ENCODE assay signal across 8 cellular contexts in genomic region chr11:33775064-33775807, GRCh38. TPM values are rescaled to one million over a fixed set of nuclear protein-coding genes. Genes with fewer than 3 reads are reported as not detected.
DNase-seq lines count a peak whose midpoint lies in the region; TF ChIP-seq lines count a peak whose summit lies in the region.

No MANE protein-coding gene starts in this region.

- POLR2A ChIA-PET in RWPE1 (lab: Yijun Ruan, JAX; ENCODE audit: low non-redundant PET) = no interaction called here

- peak overlapping the region; percentile 73 for H3K9ac ChIP-seq in ES-I3 (ENCODE audit: low read depth, low read length)

- H3K4me1 ChIP-seq in ES-I3 (ENCODE audit: insufficient read depth, low read length) = peaks cover 15% of the 10 kb centered on the region
- peaks cover 51 to 76% (median 59%) of the 10 kb centered on the region in 4 donors for H3K4me1 ChIP-seq in esophagus muscularis mucosa
- H3K4me1 ChIP-seq in prostate gland (replicated peaks) = no peaks in the 10 kb centered on the region

- no peaks in the 10 kb centered on the region for H3K27me3 ChIP-seq in esophagus muscularis mucosa
- H3K27me3 ChIP-seq in prostate gland (replicated peaks; ENCODE audit: insufficient read depth) = no peaks in the 10 kb centered on the region

- TF ChIP-seq EP300 in esophagus muscularis mucosa (IDR thresholded peaks at IDR 0.05) = no peak

- TF ChIP-seq CTCF in RWPE1 (conservative IDR thresholded peaks at IDR 0.05; ENCODE audit: low read depth) (no peak), esophagus muscularis mucosa (IDR thresholded peaks at IDR 0.05) (no peak), prostate gland (IDR thresholded peaks at IDR 0.05) (no peak)

- 47% methylated on average over 14 of the region's 14 CpGs for WGBS in esophagus muscularis mucosa
- WGBS in prostate gland = 37% methylated on average over 14 of the region's 14 CpGs

- H3K4me3 ChIP-seq in esophagus muscularis mucosa (peak overlapping the region; percentile 71 to 89 (median 84)), prostate gland (peak overlapping the region; percentile 94 to 96)

- CTCF ChIA-PET in RWPE1 (lab: Yijun Ruan, JAX) = interaction anchor here (1.0 kb wide), 1 partner anchor 18 kb away, joined by 3 read pairs; no protein-coding TSS in a partner anchor

- H3K36me3 ChIP-seq in ES-I3 (ENCODE audit: insufficient read depth, low read length) (no peaks in the 10 kb centered on the region), esophagus muscularis mucosa (peaks cover 0 to 4% (median 3%) of the 10 kb centered on the region in 4 donors), prostate gland (no peaks in the 10 kb centered on the region)

- no peak for DNase-seq in RWPE1 (ENCODE audit: low spot score)
- no peak for DNase-seq in esophagus muscularis mucosa (ENCODE audit: extremely low spot score)
- DNase-seq in prostate gland (ENCODE audit: low spot score) = no peak
- DNase-seq in cortex of kidney (lab: John Stamatoyannopoulos, UW) = no peak
- no peak for DNase-seq in anterior cingulate cortex (lab: John Stamatoyannopoulos, UW)
- no peak for DNase-seq in activated gamma-delta T cell (lab: John Stamatoyannopoulos, UW)
- DNase-seq in iPS-NIHi11 (ENCODE audit: low spot score) = no peak

- intact Hi-C loops in esophagus muscularis mucosa (cut with DNase I) = loop anchor here (10.0 kb wide), 1 partner anchor 610 kb away; the partner anchor contains the start of gene CSTF3
- intact Hi-C loops in prostate gland (cut with DNase I) = loop anchor here (5.0 kb wide), 1 partner anchor 38 kb away; the partner anchor contains the start of gene CD59

- H3K27ac ChIP-seq in RWPE1 = peak overlapping the region; percentile 72
- H3K27ac ChIP-seq in esophagus muscularis mucosa (replicated peaks in 1 of 4) = peak overlapping the region; percentile 85 to 91 (median 87)
- peak overlapping the region; percentile 79 to 83 for H3K27ac ChIP-seq in prostate gland

- no peak for TF ChIP-seq POLR2A in esophagus muscularis mucosa (IDR thresholded peaks at IDR 0.05; ENCODE audit: low read depth)
- no peak for TF ChIP-seq POLR2A in prostate gland (IDR thresholded peaks at IDR 0.05)

- no peaks in the 10 kb centered on the region for H3K9me3 ChIP-seq in ES-I3 (ENCODE audit: control insufficient read depth, insufficient read depth, low read length)
- no peaks in the 10 kb centered on the region for H3K9me3 ChIP-seq in esophagus muscularis mucosa
- no peaks in the 10 kb centered on the region for H3K9me3 ChIP-seq in prostate gland

RNA-seq across cellular contexts. Expression of gene FBXO3, which starts 0.9 kb away (rescaled TPM):
- total RNA-seq in esophagus muscularis mucosa (10 to 100 TPM; 26.5 to 49.2 (median 43.8) TPM), prostate gland (10 to 100 TPM; 24.5 to 45.0 TPM)

RNA-seq across cellular contexts. Expression of gene CD59, which starts 39.0 kb away (rescaled TPM):
- total RNA-seq in esophagus muscularis mucosa = 100 to 1,000 TPM; 135 to 528 (median 378) TPM
- 100 to 1,000 TPM; 205 to 274 TPM for total RNA-seq in prostate gland
